Comparison of ENCODE assay signal across 1 cellular context in the genomic region with DNA sequence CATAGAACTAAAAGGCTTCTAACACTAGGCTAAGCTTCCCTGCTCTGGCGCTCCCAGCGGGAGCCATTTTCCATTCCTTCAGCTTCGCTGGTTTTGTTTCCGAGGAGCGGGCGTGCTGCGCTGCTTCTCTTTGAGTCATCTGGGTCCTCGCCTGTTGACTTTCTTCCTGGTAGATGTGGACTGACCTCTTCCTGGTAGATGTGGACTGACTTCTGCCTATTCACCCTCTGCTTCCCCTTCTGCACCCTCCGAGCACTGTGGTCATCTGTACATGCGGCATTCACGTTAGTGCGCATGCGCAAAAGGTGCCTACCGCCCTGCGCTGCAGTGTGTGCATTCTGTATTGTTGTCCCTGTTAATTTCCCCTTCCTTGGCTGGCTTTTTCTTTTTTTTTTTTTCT.
TF ChIP-seq lines count a peak whose summit lies in the region.

No MANE protein-coding gene starts in this region.

TF ChIP-seq in HepG2, 621 proteins besides CTCF, POLR2A, EP300 and RAD21 (continued from another document):
- TF ChIP-seq ZNF687 (CRISPR knock-in tag; IDR thresholded peaks at IDR 0.05) (0 out of 2 replicates have a peak, but pooled peaks have one; percentile 9), CEBPG (CRISPR knock-in tag; IDR thresholded peaks at IDR 0.05) (no peak), KMT2B (CRISPR knock-in tag; IDR thresholded peaks at IDR 0.05) (no peak), JUN (CRISPR knock-in tag; IDR thresholded peaks at IDR 0.05) (no peak), ZNF558 (CRISPR knock-in tag; IDR thresholded peaks at IDR 0.05; ENCODE audit: borderline replicate concordance) (no peak)
- TF ChIP-seq, protein P1, sequence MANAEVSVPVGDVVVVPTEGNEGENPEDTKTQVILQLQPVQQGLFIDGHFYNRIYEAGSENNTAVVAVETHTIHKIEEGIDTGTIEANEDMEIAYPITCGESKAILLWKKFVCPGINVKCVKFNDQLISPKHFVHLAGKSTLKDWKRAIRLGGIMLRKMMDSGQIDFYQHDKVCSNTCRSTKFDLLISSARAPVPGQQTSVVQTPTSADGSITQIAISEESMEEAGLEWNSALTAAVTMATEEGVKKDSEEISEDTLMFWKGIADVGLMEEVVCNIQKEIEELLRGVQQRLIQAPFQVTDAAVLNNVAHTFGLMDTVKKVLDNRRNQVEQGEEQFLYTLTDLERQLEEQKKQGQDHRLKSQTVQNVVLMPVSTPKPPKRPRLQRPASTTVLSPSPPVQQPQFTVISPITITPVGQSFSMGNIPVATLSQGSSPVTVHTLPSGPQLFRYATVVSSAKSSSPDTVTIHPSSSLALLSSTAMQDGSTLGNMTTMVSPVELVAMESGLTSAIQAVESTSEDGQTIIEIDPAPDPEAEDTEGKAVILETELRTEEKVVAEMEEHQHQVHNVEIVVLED (CRISPR knock-in tag; IDR thresholded peaks at IDR 0.05; ENCODE audit: borderline replicate concordance), result no peak
